In the genomic region with DNA sequence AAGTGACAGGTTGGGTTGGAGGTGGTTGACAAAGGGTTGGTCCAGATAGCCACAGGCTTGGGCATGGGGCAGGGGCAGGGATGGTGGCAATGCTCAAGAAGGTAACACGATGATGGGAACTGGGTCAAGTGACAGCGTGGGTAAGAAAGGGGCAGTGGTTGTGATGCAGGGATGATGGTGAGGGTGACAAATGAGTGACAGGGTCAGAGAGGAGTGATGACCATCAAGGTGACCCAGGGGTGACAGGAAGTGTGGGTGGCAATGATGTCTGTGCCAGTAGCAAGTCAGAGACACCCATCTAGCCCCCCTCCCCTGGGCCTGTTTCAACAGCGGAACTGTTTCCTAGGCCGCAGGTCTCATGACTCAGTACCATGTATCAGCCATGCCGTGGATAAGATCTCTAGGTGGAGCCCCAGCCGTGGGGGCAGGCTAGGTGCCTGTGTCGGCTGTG, we compare ENCODE assay signal across 1 cellular context.
A peak's percentile ranks its signal among the peaks of the same experiment; 100 is the strongest.
TF ChIP-seq lines count a peak whose summit lies in the region.

No MANE protein-coding gene starts in this region.

TF ChIP-seq in HepG2, 621 proteins besides CTCF, POLR2A, EP300 and RAD21:
- TF ChIP-seq FOSL2 (CRISPR knock-in tag; IDR thresholded peaks at IDR 0.05) (peak; percentile 56), CREB1 (IDR thresholded peaks at IDR 0.05) (peak; percentile 35; the same call in 1 of the 2 replicates), CREB1 (CRISPR knock-in tag; IDR thresholded peaks at IDR 0.05) (no peak), NR2C2 (CRISPR knock-in tag; IDR thresholded peaks at IDR 0.05; ENCODE audit: borderline replicate concordance) (peak; percentile 57; the same call in 1 of the 2 replicates), GABPB1 (CRISPR knock-in tag; IDR thresholded peaks at IDR 0.05) (peak; percentile 48), PLRG1 (conservative IDR thresholded peaks at IDR 0.05) (no peak)
